In genomic region chr15:98938105-98938417, GRCh38 we compare ENCODE assay signal across 16 cellular contexts.
DNase-seq lines count a peak whose midpoint lies in the region; ATAC-seq and TF ChIP-seq lines count a peak whose summit lies in the region.
"Had no signal": no experiment of that assay in that cellular context is flagged by ENCODE, and none has a peak within 500 bp of the region (broad histone marks: within the 10 kb centered on the region; RNA-seq: fewer than 3 reads in every experiment).

No MANE protein-coding gene starts in this region.

- H3K27me3 ChIP-seq in tibial nerve = no peaks in the 10 kb centered on the region

- TF ChIP-seq CTCF in tibial nerve (IDR thresholded peaks at IDR 0.05) = no peak

- no peak for TF ChIP-seq EP300 in tibial nerve (IDR thresholded peaks at IDR 0.05)

- DNase-seq in tibial nerve (ENCODE audit: low spot score in 2 of 2) = no peak
- no peak for DNase-seq in NCI-H2227 (lab: John Stamatoyannopoulos, UW; ENCODE audit: unreplicated experiment)
- DNase-seq in putamen (ENCODE audit: low spot score) = no peak
- no peak for DNase-seq in NCI-H748 (lab: John Stamatoyannopoulos, UW; ENCODE audit: unreplicated experiment)
- DNase-seq: activated CD4-positive, alpha-beta T cell treated with anti-CD3 and anti-CD28 coated beads for 1 hour; activated naive CD8-positive, alpha-beta T cell treated with anti-CD3 and anti-CD28 coated beads, Interleukin-2, amount 10 ng/mL, durations not matched to agents 7 days and 5 days; effector memory CD4-positive, alpha-beta T cell; NCI-H1694 treated with DMSO at 0.1 percent for 48 hours; NCI-H82; psoas muscle; stimulated activated CD4-positive, alpha-beta T cell treated with anti-CD3 and anti-CD28 coated beads, Interleukin-15, amount 100 ng/mL, for 24 hours had no signal

- peaks cover 0 to 5% (median 0%) of the 10 kb centered on the region in 4 donors for H3K4me1 ChIP-seq in tibial nerve

- no peaks in the 10 kb centered on the region for H3K9me3 ChIP-seq in tibial nerve
- H3K9me3 ChIP-seq: psoas muscle had no signal

- peaks cover 0 to 88% (median 9%) of the 10 kb centered on the region in 3 donors for H3K36me3 ChIP-seq in tibial nerve

- H3K4me3 ChIP-seq in tibial nerve = no peak overlapping the region
- H3K4me3 ChIP-seq: psoas muscle had no signal

- no peak overlapping the region for H3K27ac ChIP-seq in tibial nerve
- H3K27ac ChIP-seq: psoas muscle, RWPE1 had no signal

- WGBS in tibial nerve, 2 donors = 84 to 87% methylated on average over 4 of the region's 4 CpGs

- ATAC-seq in GM18517 (IDR thresholded peaks at IDR 0.05; ENCODE audit: unreplicated experiment) = peak; percentile 15
- peak; percentile 59 for ATAC-seq in GM19463 (IDR thresholded peaks at IDR 0.05; ENCODE audit: unreplicated experiment)
- peak; percentile 46 for ATAC-seq in HG02798 (IDR thresholded peaks at IDR 0.05; ENCODE audit: poor library complexity, unreplicated experiment)
- peak; percentile 9 for ATAC-seq in HG03520 (IDR thresholded peaks at IDR 0.05; ENCODE audit: unreplicated experiment)
- ATAC-seq: psoas muscle had no signal

- no peak for TF ChIP-seq POLR2A in tibial nerve (IDR thresholded peaks at IDR 0.05)

Comparison
In these comparisons a context has a peak if more than half of its experiments do, and no peak if none do; other contexts are left out.
1. ATAC-seq: peak in every context shown above with its lines; median percentile 59 in GM19463; 46 in HG02798; 15 in GM18517; 9 in HG03520.